ENCODE assay signal across 25 cellular contexts in the genomic region with DNA sequence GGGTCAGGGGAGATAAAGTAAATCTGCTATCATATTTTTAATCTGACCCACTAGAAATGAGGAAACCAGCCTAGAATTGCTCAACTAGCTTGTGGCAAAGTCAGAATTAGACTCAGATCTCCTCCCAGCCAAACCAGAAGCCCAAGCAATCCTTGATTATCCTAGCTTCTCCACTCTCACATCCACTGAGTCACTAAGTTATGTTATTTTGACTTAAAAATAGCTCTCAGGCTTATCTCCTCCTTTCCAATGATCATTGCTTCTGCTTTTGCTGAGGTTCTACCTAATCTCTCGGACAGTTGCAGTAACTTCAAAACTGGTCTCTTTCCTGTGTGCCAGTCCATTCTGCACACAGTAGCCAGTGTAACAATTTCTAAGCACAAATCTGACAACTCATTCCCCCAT. TPM values are rescaled to one million over a fixed set of nuclear protein-coding genes. Genes with fewer than 3 reads are reported as not detected.
DNase-seq lines count a peak whose midpoint lies in the region; ATAC-seq, FAIRE-seq and TF ChIP-seq lines count a peak whose summit lies in the region.
"Had no signal": no experiment of that assay in that cellular context is flagged by ENCODE, and none has a peak within 500 bp of the region (broad histone marks: within the 10 kb centered on the region; RNA-seq: fewer than 3 reads in every experiment).

No MANE protein-coding gene starts in this region.

- intact Hi-C loops in IMR-90 (cut with micrococcal nuclease) (no loop called here), kidney (cut with DNase I) (no loop called here)

- H3K9ac ChIP-seq in IMR-90 (ENCODE audit: low read depth, low read length): no peak overlapping the region
- no peak overlapping the region for H3K9ac ChIP-seq in smooth muscle cell (ENCODE audit: low read depth)
- H3K9ac ChIP-seq in kidney (ENCODE audit: low read length in 2 of 2): no peak overlapping the region
- H3K9ac ChIP-seq: BLaER1, parathyroid adenoma had no signal

- H3K4me3 ChIP-seq in IMR-90 (ENCODE audit: insufficient read depth, low read depth, low read length): no peak overlapping the region
- H3K4me3 ChIP-seq in bronchial epithelial cell (ENCODE audit: low read depth, low read length): no peak overlapping the region
- no peak overlapping the region for H3K4me3 ChIP-seq in smooth muscle cell
- H3K4me3 ChIP-seq in kidney (ENCODE audit: low read length in 2 of 2): no peak overlapping the region
- H3K4me3 ChIP-seq: BLaER1, esophagus squamous epithelium, sigmoid colon had no signal

- TF ChIP-seq CTCF in IMR-90 (conservative IDR thresholded peaks at IDR 0.05; ENCODE audit: low read depth, low read length) (no peak), bronchial epithelial cell (IDR thresholded peaks at IDR 0.05; ENCODE audit: insufficient read depth, low read length, severe bottlenecking) (no peak), smooth muscle cell (IDR thresholded peaks at IDR 0.05; ENCODE audit: borderline replicate concordance, insufficient read depth, poor library complexity, severe bottlenecking) (no peak), kidney (IDR thresholded peaks at IDR 0.05; ENCODE audit: borderline replicate concordance, extremely low read depth, insufficient read depth) (no peak)

- H2AFZ ChIP-seq in IMR-90 (replicated peaks; ENCODE audit: low read length, poor library complexity) (no peak overlapping the region), smooth muscle cell (ENCODE audit: low read depth) (no peak overlapping the region)
- H2AFZ ChIP-seq: parathyroid adenoma had no signal

- no peak overlapping the region for H2AK5ac ChIP-seq in IMR-90 (ENCODE audit: low read depth, low read length)

- peak overlapping the region; percentile 22; the same call in 1 of the 2 replicates for H2BK20ac ChIP-seq in IMR-90 (ENCODE audit: low read depth, low read length)

- H3K4me2 ChIP-seq in IMR-90 (ENCODE audit: low read depth, low read length) (peak overlapping the region; percentile 38; the same call in 1 of the 2 replicates), smooth muscle cell (peak overlapping the region; percentile 28)
- H3K4me2 ChIP-seq: BLaER1 had no signal

- H2BK120ac ChIP-seq in IMR-90 (ENCODE audit: low read depth, low read length): no peak overlapping the region

- no peak for FAIRE-seq in bronchial epithelial cell (lab: Jason Lieb, UNC)
- FAIRE-seq in kidney (lab: Jason Lieb, UNC): no peak
- FAIRE-seq: D721Med, G401.6 had no signal

- POLR2A ChIA-PET in IMR-90 (lab: Charles Lee; ENCODE audit: unreplicated experiment): no interaction called here

- H3K9me3 ChIP-seq in IMR-90 (ENCODE audit: control insufficient read depth, insufficient read depth, low read length) (no peaks in the 10 kb centered on the region), smooth muscle cell (replicated peaks; ENCODE audit: low read depth) (no peaks in the 10 kb centered on the region), kidney (ENCODE audit: control insufficient read depth in 1 of 2, low read length in 2 of 2) (no peaks in the 10 kb centered on the region)
- H3K9me3 ChIP-seq: BLaER1, esophagus squamous epithelium, sigmoid colon had no signal

- H2BK5ac ChIP-seq in IMR-90 (ENCODE audit: low read depth, low read length, poor library complexity, severe bottlenecking): peak overlapping the region; percentile 57

- DNase-seq in IMR-90: peak; percentile 82
- DNase-seq in OCI-M1 (lab: John Stamatoyannopoulos, UW): peak; percentile 90
- peak; percentile 34 for DNase-seq in bronchial epithelial cell (ENCODE audit: low read depth)
- DNase-seq in smooth muscle cell (lab: John Stamatoyannopoulos, UW; ENCODE audit: unreplicated experiment): no peak
- no peak for DNase-seq in occipital lobe (lab: John Stamatoyannopoulos, UW)
- DNase-seq in kidney: no peak
- DNase-seq: activated CD8-positive, alpha-beta T cell treated with anti-CD3 and anti-CD28 coated beads for 36 hours; central memory CD4-positive, alpha-beta T cell; effector CD4-positive, alpha-beta T cell; esophagus squamous epithelium; head of caudate nucleus; naive B cell; NCI-H1694; NCI-H82; sigmoid colon; stimulated activated CD4-positive, alpha-beta T cell treated with anti-CD3 and anti-CD28 coated beads, Interleukin-2, amount 100 ng/mL, for 24 hours; T-cell had no signal

- H3K23ac ChIP-seq in IMR-90 (ENCODE audit: low read depth, low read length): no peak overlapping the region

- peaks cover 5% of the 10 kb centered on the region for H3F3A ChIP-seq in smooth muscle cell (ENCODE audit: low read depth)

- H3K9me1 ChIP-seq in IMR-90 (ENCODE audit: insufficient read depth, low read length): 0 out of 2 replicates have a peak, but pooled peaks cover 9% of the 10 kb centered on the region

- ATAC-seq in IMR-90 (ENCODE audit: low read depth): peak; percentile 61
- ATAC-seq in GM21367 (IDR thresholded peaks at IDR 0.05; ENCODE audit: unreplicated experiment): no peak
- ATAC-seq: activated CD8-positive, alpha-beta T cell treated with anti-CD3 and anti-CD28 coated beads for 36 hours; T-cell; WTC11 had no signal

- in situ Hi-C loops in IMR-90 (cut with MboI; ENCODE audit: low sequenced_read_pairs): no loop called here

- H3K14ac ChIP-seq in IMR-90 (replicated peaks; ENCODE audit: low read depth, low read length): no peak overlapping the region

- H4K20me1 ChIP-seq in IMR-90 (ENCODE audit: insufficient read depth, low read length): no peaks in the 10 kb centered on the region
- H4K20me1 ChIP-seq in smooth muscle cell (ENCODE audit: low read depth): no peaks in the 10 kb centered on the region
- H4K20me1 ChIP-seq: BLaER1 had no signal

- no CpG with 5 or more reads among the region's 1 CpG for WGBS in IMR-90 (ENCODE audit: extremely low coverage in 2 of 2, insufficient read length in 1 of 2), 2 experiments
- WGBS in smooth muscle cell (ENCODE audit: low lambda C conversion rate): 19% methylated on average over 1 of the region's 1 CpG

- H3K27ac ChIP-seq in IMR-90 (ENCODE audit: insufficient read depth, low read length) (no peak overlapping the region), smooth muscle cell (ENCODE audit: low read depth) (peak overlapping the region; percentile 31), kidney (ENCODE audit: low read depth in 2 of 2, low read length in 2 of 2) (no peak overlapping the region)
- H3K27ac ChIP-seq: BLaER1, parathyroid adenoma, sigmoid colon had no signal

- no peak overlapping the region; the same call in 1 of the 2 replicates for H4K5ac ChIP-seq in IMR-90 (ENCODE audit: low read depth, low read length)

- no peaks in the 10 kb centered on the region for H3K79me2 ChIP-seq in smooth muscle cell (ENCODE audit: low read depth)
- H3K79me2 ChIP-seq: parathyroid adenoma had no signal

- no peak overlapping the region for H3K56ac ChIP-seq in IMR-90 (ENCODE audit: extremely low read depth, insufficient read depth, low read length)

- no peak overlapping the region for H2BK15ac ChIP-seq in IMR-90 (ENCODE audit: low read depth, low read length)

- no peak overlapping the region for H2AK9ac ChIP-seq in IMR-90 (replicated peaks; ENCODE audit: low read depth, low read length, poor library complexity)

- H3K36me3 ChIP-seq in IMR-90 (ENCODE audit: control insufficient read depth, insufficient read depth, low read length) (no peaks in the 10 kb centered on the region), bronchial epithelial cell (ENCODE audit: control insufficient read depth, insufficient read depth, low read length) (no peaks in the 10 kb centered on the region), smooth muscle cell (ENCODE audit: low read depth) (no peaks in the 10 kb centered on the region), kidney (ENCODE audit: control insufficient read depth in 1 of 2, insufficient read depth in 2 of 2, low read length in 2 of 2) (no peaks in the 10 kb centered on the region)
- H3K36me3 ChIP-seq: BLaER1, esophagus squamous epithelium, sigmoid colon had no signal

- no TSS peak for BruUV-seq in IMR-90 (replicated peaks; lab: Mats Ljungman, UMichigan)

- no peak overlapping the region; a peak in 1 of 4 replicates for H4K8ac ChIP-seq in IMR-90 (ENCODE audit: low read depth in 2 of 2, low read length in 2 of 2)

- CTCF ChIA-PET in IMR-90 (lab: Yijun Ruan, JAX): interaction anchor here (0.7 kb wide), 1 partner anchor 65 kb away, joined by 3 read pairs; no protein-coding TSS in a partner anchor

- no peak overlapping the region for H4K91ac ChIP-seq in IMR-90 (ENCODE audit: insufficient read depth, low read depth, low read length)

- no peak for TF ChIP-seq POLR2A in IMR-90 (IDR thresholded peaks at IDR 0.05; ENCODE audit: low read depth, low read length)

- H3K27me3 ChIP-seq in IMR-90 (ENCODE audit: control insufficient read depth, insufficient read depth, low read length) (no peaks in the 10 kb centered on the region), bronchial epithelial cell (ENCODE audit: control insufficient read depth, insufficient read depth, low read length) (no peaks in the 10 kb centered on the region), smooth muscle cell (ENCODE audit: low read depth) (no peaks in the 10 kb centered on the region)
- H3K27me3 ChIP-seq: BLaER1, esophagus squamous epithelium, sigmoid colon had no signal

- peaks cover 0 to 3% of the 10 kb centered on the region in 2 experiments; a peak in 1 of 4 replicates for H3K79me1 ChIP-seq in IMR-90 (ENCODE audit: low read depth in 1 of 2, low read length in 2 of 2)

- no peak for TF ChIP-seq RAD21 in IMR-90 (IDR thresholded peaks at IDR 0.05; ENCODE audit: low read length)

- no peak overlapping the region for H3K4ac ChIP-seq in IMR-90 (ENCODE audit: low read depth, low read length)

- dilution Hi-C loops in IMR-90 (cut with HindIII; ENCODE audit: low sequenced_read_pairs, unreplicated experiment): no loop called here

- H3K18ac ChIP-seq in IMR-90 (ENCODE audit: low read depth, low read length): peak overlapping the region; percentile 16; the same call in 1 of the 2 replicates

- peaks cover 18% of the 10 kb centered on the region for H3K4me1 ChIP-seq in IMR-90 (ENCODE audit: control insufficient read depth, insufficient read depth, low read length)
- H3K4me1 ChIP-seq in smooth muscle cell (ENCODE audit: low read depth): peaks cover 11% of the 10 kb centered on the region
- H3K4me1 ChIP-seq in kidney (ENCODE audit: control insufficient read depth in 1 of 2, insufficient read depth in 1 of 2, low read depth in 1 of 2, low read length in 2 of 2): peaks cover 0 to 4% of the 10 kb centered on the region in 2 donors
- H3K4me1 ChIP-seq: BLaER1, sigmoid colon had no signal

RNA-seq across cellular contexts. Expression of a gene that starts 22.9 kb away (rescaled TPM):
- total RNA-seq in IMR-90 (2012; rRNA removed): not detected in 2 replicates
- polyA plus RNA-seq in IMR-90 (2012; rRNA removed): not detected in 2 replicates
- polyA plus RNA-seq in IMR-90 (2012; cell fraction: cytosol; rRNA removed): 0.03 TPM in 1 of 2 replicates, not detected in the other
- not detected in 2 replicates for polyA plus RNA-seq in IMR-90 (2012; cell fraction: nucleus; rRNA removed; ENCODE audit: low replicate concordance)
- not detected in 2 replicates for total RNA-seq in bronchial epithelial cell
- total RNA-seq in smooth muscle cell: not detected in 2 replicates
- not detected in 2 replicates for polyA plus RNA-seq in smooth muscle cell
- total RNA-seq in occipital lobe: not detected
- total RNA-seq in kidney: not detected
- polyA plus RNA-seq in kidney (ENCODE audit: insufficient read depth, low read depth, low replicate concordance): not detected
- total RNA-seq: activated CD8-positive, alpha-beta T cell treated with anti-CD3 and anti-CD28 coated beads for 36 hours; esophagus squamous epithelium; lung microvascular endothelial cell; sigmoid colon; T-cell; WTC11 had no signal
- polyA plus RNA-seq: adipose tissue, sigmoid colon had no signal

RNA-seq across cellular contexts. Expression of a gene that starts 50.2 kb away (rescaled TPM):
- total RNA-seq in IMR-90 (2012; rRNA removed): 25.1 and 25.3 TPM in 2 replicates
- 10.8 and 11.8 TPM in 2 replicates for polyA plus RNA-seq in IMR-90 (2012; rRNA removed)
- 2.6 and 4.2 TPM in 2 replicates for polyA plus RNA-seq in IMR-90 (2012; cell fraction: cytosol; rRNA removed)
- polyA plus RNA-seq in IMR-90 (2012; cell fraction: nucleus; rRNA removed; ENCODE audit: low replicate concordance): 0.82 and 6.8 TPM in 2 replicates
- total RNA-seq in bronchial epithelial cell: 35.0 and 57.6 TPM in 2 replicates
- total RNA-seq in smooth muscle cell: 27.6 and 33.8 TPM in 2 replicates
- polyA plus RNA-seq in smooth muscle cell: 9.3 and 9.5 TPM in 2 replicates
- 370 TPM for total RNA-seq in occipital lobe
- total RNA-seq in kidney: 33.5 TPM
- 10.9 TPM for polyA plus RNA-seq in kidney (ENCODE audit: insufficient read depth, low read depth, low replicate concordance)

Comparison
In these comparisons a context has a peak if more than half of its experiments do, and no peak if none do; other contexts are left out.
1. DNase-seq: peak in IMR-90 (single experiment), OCI-M1 (single experiment) and bronchial epithelial cell (single experiment); none in smooth muscle cell (single experiment), occipital lobe (single experiment) and kidney (single experiment).